ENCODE assay signal across 8 cellular contexts in the genomic region with DNA sequence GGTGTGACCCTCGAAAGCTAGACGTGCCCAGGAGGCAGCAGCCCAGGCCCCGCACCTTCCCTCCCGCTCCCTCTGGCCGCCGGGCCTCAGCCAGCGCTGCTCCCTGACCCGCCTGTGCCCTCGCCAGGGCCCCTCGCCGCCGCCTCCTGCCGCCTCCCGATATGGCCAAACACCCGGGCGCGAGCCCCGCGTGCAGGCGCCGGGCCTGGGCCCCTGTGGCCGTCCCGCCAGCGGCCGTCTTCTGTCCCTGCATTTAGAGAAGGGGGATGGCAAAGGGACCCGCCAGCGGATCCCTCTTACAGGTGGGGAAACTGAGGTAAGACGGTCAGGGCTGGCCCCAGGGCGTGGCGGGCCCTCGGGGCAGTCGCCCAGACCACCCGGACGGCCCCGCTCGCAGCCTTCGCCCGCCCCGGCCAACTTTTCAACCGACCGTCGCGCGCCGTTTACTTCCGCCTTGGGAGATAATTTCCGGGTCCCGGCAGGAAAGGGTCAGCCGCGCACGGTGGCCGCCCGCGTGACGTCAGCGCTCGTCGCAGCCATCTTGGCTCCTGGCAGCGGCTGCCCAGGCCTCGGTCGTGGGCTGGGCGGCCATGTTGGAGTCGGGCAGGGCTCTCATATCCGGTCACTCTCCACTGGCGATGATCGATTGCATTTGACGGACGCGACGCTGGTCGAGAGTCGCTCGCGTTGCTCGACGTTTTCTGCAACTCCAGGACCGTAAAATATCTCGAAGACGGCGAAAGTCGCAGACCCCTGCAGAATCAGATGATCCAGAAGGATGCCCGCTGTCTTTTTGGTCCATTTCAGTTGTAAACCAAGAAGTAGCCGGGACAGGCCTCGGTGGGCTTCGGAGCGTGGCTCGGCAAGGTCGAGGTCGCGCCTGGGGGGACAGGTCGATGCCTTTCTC. TPM values are rescaled to one million over a fixed set of nuclear protein-coding genes. Genes with fewer than 3 reads are reported as not detected.
A peak's percentile ranks its signal among the peaks of the same experiment; 100 is the strongest.
DNase-seq lines count a peak whose midpoint lies in the region; ATAC-seq and TF ChIP-seq lines count a peak whose summit lies in the region.

No MANE protein-coding gene starts in this region.

- H3K4me3 ChIP-seq in Peyer's patch = peak overlapping the region; percentile 59 to 84 (median 82)

- TF ChIP-seq CTCF in Peyer's patch (IDR thresholded peaks at IDR 0.05) = no peak

- no peaks in the 10 kb centered on the region for H3K9me3 Mint-ChIP-seq in activated T-helper 1 cell treated with anti-CD3 and anti-CD28 coated beads, Interleukin-12 subunit alpha, Interleukin-12 subunit beta, Interleukin-2, Interleukin-4 antibody, amounts not matched to agents 30 ng/mL and 10 ng/mL and 1 ng/mL, durations not matched to agents 14 hours and 24 hours and 36 hours
- peaks cover 0 to 5% (median 0%) of the 10 kb centered on the region in 7 donors for H3K9me3 Mint-ChIP-seq in naive B cell

- DNase-seq in D341Med (ENCODE audit: low spot score) (peak; percentile 91), HuH-7.5 (ENCODE audit: low spot score) (peak; percentile 96), Peyer's patch (peak; percentile 91 to 97 (median 94)), fibroblast of gingiva (ENCODE audit: low read depth) (peak; percentile 92), naive B cell (peak; percentile 75)
- peak; percentile 88 for DNase-seq in activated T-helper 1 cell treated with anti-CD3 and anti-CD28 coated beads, Interleukin-12 subunit alpha, Interleukin-12 subunit beta, Interleukin-2, Interleukin-4 antibody, amounts not matched to agents 30 ng/mL and 10 ng/mL and 1 ng/mL, durations not matched to agents 14 hours and 24 hours and 36 hours (ENCODE audit: low spot score)
- DNase-seq in stimulated activated CD8-positive, alpha-beta memory T cell treated with anti-CD3 and anti-CD28 coated beads, Interleukin-7, amount 100 ng/mL, for 48 hours (ENCODE audit: extremely low read depth in 1 of 2, low read depth in 1 of 2) = peak; percentile 78 to 81

- H3K27me3 Mint-ChIP-seq in activated T-helper 1 cell treated with anti-CD3 and anti-CD28 coated beads, Interleukin-12 subunit alpha, Interleukin-12 subunit beta, Interleukin-2, Interleukin-4 antibody, amounts not matched to agents 30 ng/mL and 10 ng/mL and 1 ng/mL, durations not matched to agents 14 hours and 24 hours and 36 hours (ENCODE audit: insufficient read depth) = peaks cover 7% of the 10 kb centered on the region
- peaks cover 3 to 21% (median 9%) of the 10 kb centered on the region in 3 donors for H3K27me3 Mint-ChIP-seq in naive B cell

- peak overlapping the region; percentile 91 to 96 (median 94) for H3K27ac ChIP-seq in Peyer's patch

- ATAC-seq in GM21515 (IDR thresholded peaks at IDR 0.05; ENCODE audit: unreplicated experiment) (peak; percentile 85), naive B cell (ENCODE audit: low read depth in 2 of 2) (peak; percentile 91 to 93)

- H3K36me3 ChIP-seq in Peyer's patch = no peaks in the 10 kb centered on the region

- H3K27ac Mint-ChIP-seq in activated T-helper 1 cell treated with anti-CD3 and anti-CD28 coated beads, Interleukin-12 subunit alpha, Interleukin-12 subunit beta, Interleukin-2, Interleukin-4 antibody, amounts not matched to agents 30 ng/mL and 10 ng/mL and 1 ng/mL, durations not matched to agents 14 hours and 24 hours and 36 hours = peak overlapping the region; percentile 97
- peak overlapping the region; percentile 93 to 98 (median 95) for H3K27ac Mint-ChIP-seq in naive B cell

- peaks cover 3% of the 10 kb centered on the region for H3K36me3 Mint-ChIP-seq in activated T-helper 1 cell treated with anti-CD3 and anti-CD28 coated beads, Interleukin-12 subunit alpha, Interleukin-12 subunit beta, Interleukin-2, Interleukin-4 antibody, amounts not matched to agents 30 ng/mL and 10 ng/mL and 1 ng/mL, durations not matched to agents 14 hours and 24 hours and 36 hours (ENCODE audit: low read depth)
- peaks cover 0 to 7% of the 10 kb centered on the region in 2 donors for H3K36me3 Mint-ChIP-seq in naive B cell

- peaks cover 12% of the 10 kb centered on the region for H3K4me1 Mint-ChIP-seq in activated T-helper 1 cell treated with anti-CD3 and anti-CD28 coated beads, Interleukin-12 subunit alpha, Interleukin-12 subunit beta, Interleukin-2, Interleukin-4 antibody, amounts not matched to agents 30 ng/mL and 10 ng/mL and 1 ng/mL, durations not matched to agents 14 hours and 24 hours and 36 hours (ENCODE audit: low read depth)
- H3K4me1 Mint-ChIP-seq in naive B cell = peaks cover 13 to 19% (median 18%) of the 10 kb centered on the region in 3 donors

- H3K4me1 ChIP-seq in Peyer's patch = peaks cover 0 to 6% (median 0%) of the 10 kb centered on the region in 4 donors

- peak overlapping the region; percentile 100 for H3K4me3 Mint-ChIP-seq in activated T-helper 1 cell treated with anti-CD3 and anti-CD28 coated beads, Interleukin-12 subunit alpha, Interleukin-12 subunit beta, Interleukin-2, Interleukin-4 antibody, amounts not matched to agents 30 ng/mL and 10 ng/mL and 1 ng/mL, durations not matched to agents 14 hours and 24 hours and 36 hours
- H3K4me3 Mint-ChIP-seq in naive B cell = peak overlapping the region; percentile 90 to 99 (median 96)

- no peaks in the 10 kb centered on the region for H3K27me3 ChIP-seq in Peyer's patch

- intact Hi-C loops in activated T-helper 1 cell treated with anti-CD3 and anti-CD28 coated beads, Interleukin-12 subunit alpha, Interleukin-12 subunit beta, Interleukin-2, Interleukin-4 antibody, amounts not matched to agents 30 ng/mL and 10 ng/mL and 1 ng/mL, durations not matched to agents 14 hours and 24 hours and 36 hours (cut with micrococcal nuclease) = loop anchor here (1.0 to 5.0 kb wide), 6 partner anchors 19 to 280 kb away; a partner anchor contains a TSS

- peak; percentile 82 for TF ChIP-seq POLR2A in Peyer's patch (IDR thresholded peaks at IDR 0.05)

- H3K9me3 ChIP-seq in Peyer's patch = no peaks in the 10 kb centered on the region

RNA-seq across cellular contexts. Expression of a gene that starts 7.1 kb away (rescaled TPM):
- 1 to 10 TPM in 1 of 4 donors, not detected in 3; 1.9 TPM for total RNA-seq in Peyer's patch
- not detected in 2 replicates for total RNA-seq in activated T-helper 1 cell treated with anti-CD3 and anti-CD28 coated beads, Interleukin-12 subunit alpha, Interleukin-12 subunit beta, Interleukin-2, Interleukin-4 antibody, amounts not matched to agents 30 ng/mL and 10 ng/mL and 1 ng/mL, durations not matched to agents 14 hours and 24 hours and 36 hours
- polyA plus RNA-seq in naive B cell (ENCODE audit: low read depth in 6 of 6) = not detected

RNA-seq across cellular contexts. Expression of a gene that starts 19.2 kb away (rescaled TPM):
- 10 to 100 TPM; 12.1 to 91.6 (median 19.0) TPM for total RNA-seq in Peyer's patch
- 142 and 154 TPM in 2 replicates for total RNA-seq in activated T-helper 1 cell treated with anti-CD3 and anti-CD28 coated beads, Interleukin-12 subunit alpha, Interleukin-12 subunit beta, Interleukin-2, Interleukin-4 antibody, amounts not matched to agents 30 ng/mL and 10 ng/mL and 1 ng/mL, durations not matched to agents 14 hours and 24 hours and 36 hours
- 1 to 10 TPM; 3.4 to 8.4 (median 4.6) TPM for polyA plus RNA-seq in naive B cell (ENCODE audit: low read depth in 6 of 6)

RNA-seq across cellular contexts. Expression of a gene that starts 19.4 kb away (rescaled TPM):
- 10 to 100 TPM; 31.0 to 42.1 (median 37.4) TPM for total RNA-seq in Peyer's patch
- 49.4 and 49.9 TPM in 2 replicates for total RNA-seq in activated T-helper 1 cell treated with anti-CD3 and anti-CD28 coated beads, Interleukin-12 subunit alpha, Interleukin-12 subunit beta, Interleukin-2, Interleukin-4 antibody, amounts not matched to agents 30 ng/mL and 10 ng/mL and 1 ng/mL, durations not matched to agents 14 hours and 24 hours and 36 hours
- 10 to 100 TPM; 24.5 to 43.9 (median 33.7) TPM for polyA plus RNA-seq in naive B cell (ENCODE audit: low read depth in 6 of 6)

RNA-seq across cellular contexts. Expression of a gene that starts 47.1 kb away (rescaled TPM):
- 1 to 10 TPM in 3 of 4 donors, not detected in 1; 2.6 to 7.7 (median 5.4) TPM for total RNA-seq in Peyer's patch
- total RNA-seq in activated T-helper 1 cell treated with anti-CD3 and anti-CD28 coated beads, Interleukin-12 subunit alpha, Interleukin-12 subunit beta, Interleukin-2, Interleukin-4 antibody, amounts not matched to agents 30 ng/mL and 10 ng/mL and 1 ng/mL, durations not matched to agents 14 hours and 24 hours and 36 hours = not detected in 2 replicates
- not detected for polyA plus RNA-seq in naive B cell (ENCODE audit: low read depth in 6 of 6)

Comparison
In these comparisons a context has a peak if more than half of its experiments do, and no peak if none do; other contexts are left out.
1. Peak in every context shown above with its lines: DNase-seq, ATAC-seq, H3K4me3 ChIP-seq and H3K27ac ChIP-seq.